Comparison of ENCODE assay signal across 8 cellular contexts in the genomic region with DNA sequence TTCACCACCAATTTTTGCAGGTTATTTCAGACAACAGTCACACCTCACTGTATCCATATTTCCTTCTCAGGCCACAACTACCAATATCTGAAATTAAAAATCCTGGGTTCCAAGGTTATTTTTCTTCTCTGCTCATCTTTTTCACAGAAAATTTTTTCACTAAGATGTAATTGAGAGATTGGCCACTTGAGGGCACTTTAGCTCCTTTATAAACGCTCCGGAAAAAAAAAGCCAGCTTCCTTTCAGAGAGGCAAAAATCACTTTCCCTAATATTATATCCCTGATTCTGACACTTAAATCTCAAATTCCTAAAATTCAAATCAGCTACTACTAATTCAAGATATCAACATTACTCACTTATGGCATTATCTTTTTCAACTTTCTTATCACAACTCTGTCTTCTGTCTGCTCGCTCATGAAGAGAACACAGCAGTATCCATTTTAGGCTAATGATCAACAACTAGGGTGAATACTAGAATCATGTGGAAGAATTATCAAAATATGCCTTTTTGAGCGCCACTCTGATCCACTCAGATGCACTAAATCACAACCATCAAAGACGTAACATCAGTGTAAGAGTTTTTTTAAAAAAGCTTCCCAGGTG.
A peak's percentile ranks its signal among the peaks of the same experiment; 100 is the strongest.
DNase-seq lines count a peak whose midpoint lies in the region; ATAC-seq, FAIRE-seq and TF ChIP-seq lines count a peak whose summit lies in the region.

No MANE protein-coding gene starts in this region.

- H3K27ac Mint-ChIP-seq in CD4-positive, alpha-beta memory T cell = no peak overlapping the region
- no peak overlapping the region for H3K27ac Mint-ChIP-seq in activated T-helper 2 cell treated with anti-CD3 and anti-CD28 coated beads, Interferon-gamma antibody, Interleukin-2, Interleukin-4, amounts not matched to agents 10 μg/mL and 5 μg/mL and 100 μg/mL, durations not matched to agents 14 hours and 24 hours and 36 hours

- no peaks in the 10 kb centered on the region for H4K20me1 ChIP-seq in OCI-LY3 (ENCODE audit: insufficient read depth, low read length)
- no peaks in the 10 kb centered on the region for H4K20me1 ChIP-seq in osteoblast (ENCODE audit: insufficient read depth, low read length)

- H3K4me1 ChIP-seq in CD4-positive, alpha-beta memory T cell (ENCODE audit: insufficient read depth, low read length) = no peaks in the 10 kb centered on the region
- H3K4me1 ChIP-seq in HEK293 (ENCODE audit: control insufficient read depth, insufficient read depth, low read length) (no peaks in the 10 kb centered on the region), OCI-LY3 (ENCODE audit: low read length) (peaks cover 17% of the 10 kb centered on the region), osteoblast (ENCODE audit: insufficient read depth, low read length) (no peaks in the 10 kb centered on the region)

- H3K4me3 Mint-ChIP-seq in CD4-positive, alpha-beta memory T cell = no peak overlapping the region
- H3K4me3 Mint-ChIP-seq in activated T-helper 2 cell treated with anti-CD3 and anti-CD28 coated beads, Interferon-gamma antibody, Interleukin-2, Interleukin-4, amounts not matched to agents 10 μg/mL and 5 μg/mL and 100 μg/mL, durations not matched to agents 14 hours and 24 hours and 36 hours (ENCODE audit: low read depth) = no peak overlapping the region

- DNase-seq in CD4-positive, alpha-beta memory T cell = peak in 4 of 5 donors; percentile 29 to 41 (median 34)
- DNase-seq in osteoblast (ENCODE audit: insufficient read length, low spot score, missing footprints) = no peak
- no peak for DNase-seq in activated CD4-positive, CD25-positive, alpha-beta regulatory T cell (lab: John Stamatoyannopoulos, UW)
- DNase-seq in activated T-helper 2 cell treated with anti-CD3 and anti-CD28 coated beads, Interferon-gamma antibody, Interleukin-2, Interleukin-4, amounts not matched to agents 10 μg/mL and 5 μg/mL and 100 μg/mL, durations not matched to agents 14 hours and 24 hours and 36 hours (ENCODE audit: low spot score) = no peak
- DNase-seq in left cardiac atrium = no peak

- no peaks in the 10 kb centered on the region for H3K4me1 Mint-ChIP-seq in CD4-positive, alpha-beta memory T cell
- H3K4me1 Mint-ChIP-seq in activated T-helper 2 cell treated with anti-CD3 and anti-CD28 coated beads, Interferon-gamma antibody, Interleukin-2, Interleukin-4, amounts not matched to agents 10 μg/mL and 5 μg/mL and 100 μg/mL, durations not matched to agents 14 hours and 24 hours and 36 hours (ENCODE audit: low read depth) = no peaks in the 10 kb centered on the region

- no peaks in the 10 kb centered on the region for H3K9me3 ChIP-seq in CD4-positive, alpha-beta memory T cell (ENCODE audit: control insufficient read depth in 1 of 2, low read length in 2 of 2)
- H3K9me3 ChIP-seq in HEK293 (ENCODE audit: control insufficient read depth, insufficient read depth, low read depth, low read length) = no peaks in the 10 kb centered on the region
- no peaks in the 10 kb centered on the region for H3K9me3 ChIP-seq in OCI-LY3 (ENCODE audit: insufficient read depth, low read length)
- no peaks in the 10 kb centered on the region for H3K9me3 ChIP-seq in osteoblast (ENCODE audit: low read depth, low read length)

- H2AFZ ChIP-seq in OCI-LY3 (ENCODE audit: low read depth, low read length) (peak overlapping the region; percentile 32), osteoblast (ENCODE audit: low read length) (peak overlapping the region; percentile 11)

- H3K36me3 ChIP-seq in CD4-positive, alpha-beta memory T cell (ENCODE audit: insufficient read depth, low read length) = no peaks in the 10 kb centered on the region
- H3K36me3 ChIP-seq in HEK293 (ENCODE audit: control insufficient read depth in 2 of 2, insufficient read depth in 1 of 2, low read length in 2 of 2) (no peaks in the 10 kb centered on the region), OCI-LY3 (replicated peaks; ENCODE audit: low read depth, low read length) (no peaks in the 10 kb centered on the region), osteoblast (ENCODE audit: insufficient read depth, low read length) (no peaks in the 10 kb centered on the region)

- FAIRE-seq in endometrium (lab: Jason Lieb, UNC) = peak; percentile 81

- CTCF ChIA-PET in CD4-positive, alpha-beta memory T cell (lab: Charles Lee; ENCODE audit: partially characterized antibody) = interaction anchor here (0.7 to 6.2 kb wide), 26 partner anchors 13 to 675 kb away, joined by 3 to 221 read pairs (median 5); a partner anchor contains a TSS
- CTCF ChIA-PET in HEK293 (lab: Yijun Ruan, JAX) = interaction anchor here (0.6 to 3.0 kb wide), 21 partner anchors 69 to 1206 kb away, joined by 3 to 15 read pairs (median 3); no protein-coding TSS in a partner anchor

- peaks cover 5% of the 10 kb centered on the region for H3K27me3 ChIP-seq in CD4-positive, alpha-beta memory T cell (ENCODE audit: insufficient read depth, low read length)
- H3K27me3 ChIP-seq in OCI-LY3 (ENCODE audit: low read depth, low read length) = peaks cover 16% of the 10 kb centered on the region
- H3K27me3 ChIP-seq in osteoblast (ENCODE audit: insufficient read depth, low read length) = peaks cover 9% of the 10 kb centered on the region

- intact Hi-C loops in CD4-positive, alpha-beta memory T cell (cut with micrococcal nuclease) = loop anchor here (1.0 to 10.0 kb wide), 4 partner anchors 333 to 1821 kb away; no protein-coding TSS in a partner anchor
- intact Hi-C loops in activated T-helper 2 cell treated with anti-CD3 and anti-CD28 coated beads, Interferon-gamma antibody, Interleukin-2, Interleukin-4, amounts not matched to agents 10 μg/mL and 5 μg/mL and 100 μg/mL, durations not matched to agents 14 hours and 24 hours and 36 hours (cut with micrococcal nuclease) = loop anchor here (1.0 kb wide), 1 partner anchor 545 kb away; no protein-coding TSS in a partner anchor
- intact Hi-C loops in left cardiac atrium (cut with DNase I) = no loop called here

- H3K27me3 Mint-ChIP-seq in CD4-positive, alpha-beta memory T cell = peaks cover 12 to 18% of the 10 kb centered on the region in 2 donors
- H3K27me3 Mint-ChIP-seq in activated T-helper 2 cell treated with anti-CD3 and anti-CD28 coated beads, Interferon-gamma antibody, Interleukin-2, Interleukin-4, amounts not matched to agents 10 μg/mL and 5 μg/mL and 100 μg/mL, durations not matched to agents 14 hours and 24 hours and 36 hours (ENCODE audit: low read depth) = peaks cover 12% of the 10 kb centered on the region

- no peaks in the 10 kb centered on the region for H3K36me3 Mint-ChIP-seq in CD4-positive, alpha-beta memory T cell
- H3K36me3 Mint-ChIP-seq in activated T-helper 2 cell treated with anti-CD3 and anti-CD28 coated beads, Interferon-gamma antibody, Interleukin-2, Interleukin-4, amounts not matched to agents 10 μg/mL and 5 μg/mL and 100 μg/mL, durations not matched to agents 14 hours and 24 hours and 36 hours (ENCODE audit: low read depth) = no peaks in the 10 kb centered on the region

- ATAC-seq in left cardiac atrium = no peak

- TF ChIP-seq CTCF in HEK293 (tag by site-specific recombination; IDR thresholded peaks at IDR 0.05) (no peak), OCI-LY3 (IDR thresholded peaks at IDR 0.05; ENCODE audit: low read depth, low read length) (peak; percentile 84), osteoblast (IDR thresholded peaks at IDR 0.05; ENCODE audit: extremely low read depth, low read depth, low read length) (peak; percentile 65)

- POLR2A ChIA-PET in CD4-positive, alpha-beta memory T cell (lab: Charles Lee; ENCODE audit: partially characterized antibody) = interaction anchor here (1.0 to 2.2 kb wide), 3 partner anchors 104 to 647 kb away, joined by 3 to 13 read pairs (median 4); a partner anchor contains a TSS
- POLR2A ChIA-PET in HEK293 (lab: Yijun Ruan, JAX) = no interaction called here

- H3K4me2 ChIP-seq in OCI-LY3 (ENCODE audit: low read length) = peak overlapping the region; percentile 47
- no peak overlapping the region for H3K4me2 ChIP-seq in osteoblast (ENCODE audit: insufficient read depth, low read length)

- no peaks in the 10 kb centered on the region for H3K79me2 ChIP-seq in OCI-LY3 (ENCODE audit: low read length)
- no peaks in the 10 kb centered on the region for H3K79me2 ChIP-seq in osteoblast (ENCODE audit: insufficient read depth, low read length)

- H3K9ac ChIP-seq in OCI-LY3 (ENCODE audit: low read length) = no peak overlapping the region

- H3K27ac ChIP-seq in CD4-positive, alpha-beta memory T cell (ENCODE audit: low read depth, low read length) = no peak overlapping the region
- H3K27ac ChIP-seq in HEK293 (ENCODE audit: extremely low read depth, low read depth, low read length) (no peak overlapping the region), OCI-LY3 (ENCODE audit: low read length) (no peak overlapping the region), osteoblast (ENCODE audit: low read depth, low read length) (no peak overlapping the region)

- H3K9me3 Mint-ChIP-seq in CD4-positive, alpha-beta memory T cell = no peaks in the 10 kb centered on the region
- H3K9me3 Mint-ChIP-seq in activated T-helper 2 cell treated with anti-CD3 and anti-CD28 coated beads, Interferon-gamma antibody, Interleukin-2, Interleukin-4, amounts not matched to agents 10 μg/mL and 5 μg/mL and 100 μg/mL, durations not matched to agents 14 hours and 24 hours and 36 hours = no peaks in the 10 kb centered on the region

- H3K4me3 ChIP-seq in CD4-positive, alpha-beta memory T cell (ENCODE audit: low read length in 2 of 2) = no peak overlapping the region
- no peak overlapping the region for H3K4me3 ChIP-seq in HEK293 (ENCODE audit: low read depth, low read length)
- H3K4me3 ChIP-seq in OCI-LY3 (ENCODE audit: low read length) = peak overlapping the region; percentile 19; the same call in 1 of the 2 replicates
- no peak overlapping the region for H3K4me3 ChIP-seq in osteoblast (ENCODE audit: insufficient read depth, low read length)

TF ChIP-seq in HEK293, 187 proteins besides CTCF, POLR2A, EP300 and RAD21 (continues in another document):
- TF ChIP-seq, protein P1, sequence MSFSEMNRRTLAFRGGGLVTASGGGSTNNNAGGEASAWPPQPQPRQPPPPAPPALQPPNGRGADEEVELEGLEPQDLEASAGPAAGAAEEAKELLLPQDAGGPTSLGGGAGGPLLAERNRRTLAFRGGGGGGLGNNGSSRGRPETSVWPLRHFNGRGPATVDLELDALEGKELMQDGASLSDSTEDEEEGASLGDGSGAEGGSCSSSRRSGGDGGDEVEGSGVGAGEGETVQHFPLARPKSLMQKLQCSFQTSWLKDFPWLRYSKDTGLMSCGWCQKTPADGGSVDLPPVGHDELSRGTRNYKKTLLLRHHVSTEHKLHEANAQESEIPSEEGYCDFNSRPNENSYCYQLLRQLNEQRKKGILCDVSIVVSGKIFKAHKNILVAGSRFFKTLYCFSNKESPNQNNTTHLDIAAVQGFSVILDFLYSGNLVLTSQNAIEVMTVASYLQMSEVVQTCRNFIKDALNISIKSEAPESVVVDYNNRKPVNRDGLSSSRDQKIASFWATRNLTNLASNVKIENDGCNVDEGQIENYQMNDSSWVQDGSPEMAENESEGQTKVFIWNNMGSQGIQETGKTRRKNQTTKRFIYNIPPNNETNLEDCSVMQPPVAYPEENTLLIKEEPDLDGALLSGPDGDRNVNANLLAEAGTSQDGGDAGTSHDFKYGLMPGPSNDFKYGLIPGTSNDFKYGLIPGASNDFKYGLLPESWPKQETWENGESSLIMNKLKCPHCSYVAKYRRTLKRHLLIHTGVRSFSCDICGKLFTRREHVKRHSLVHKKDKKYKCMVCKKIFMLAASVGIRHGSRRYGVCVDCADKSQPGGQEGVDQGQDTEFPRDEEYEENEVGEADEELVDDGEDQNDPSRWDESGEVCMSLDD (tag by site-specific recombination; IDR thresholded peaks at IDR 0.05) = no peak
- TF ChIP-seq SP3 (tag by site-specific recombination; IDR thresholded peaks at IDR 0.05) = no peak

Comparison
In these comparisons a context has a peak if more than half of its experiments do, and no peak if none do; other contexts are left out.
1. DNase-seq: peak in CD4-positive, alpha-beta memory T cell (4 of 5); none in osteoblast (single experiment), activated CD4-positive, CD25-positive, alpha-beta regulatory T cell (0 of 4), activated T-helper 2 cell treated with anti-CD3 and anti-CD28 coated beads, Interferon-gamma antibody, Interleukin-2, Interleukin-4, amounts not matched to agents 10 μg/mL and 5 μg/mL and 100 μg/mL, durations not matched to agents 14 hours and 24 hours and 36 hours (single experiment) and left cardiac atrium (single experiment).
2. intact Hi-C loops: an anchor here in CD4-positive, alpha-beta memory T cell (1.0 to 10.0 kb wide) and activated T-helper 2 cell treated with anti-CD3 and anti-CD28 coated beads, Interferon-gamma antibody, Interleukin-2, Interleukin-4, amounts not matched to agents 10 μg/mL and 5 μg/mL and 100 μg/mL, durations not matched to agents 14 hours and 24 hours and 36 hours (1.0 kb wide); none called in left cardiac atrium.